ENCODE assay signal across 10 cellular contexts in genomic region chr4:8050555-8051206, GRCh38.
DNase-seq lines count a peak whose midpoint lies in the region; ATAC-seq and TF ChIP-seq lines count a peak whose summit lies in the region.
"Had no signal": no experiment of that assay in that cellular context is flagged by ENCODE, and none has a peak within 500 bp of the region (broad histone marks: within the 10 kb centered on the region; RNA-seq: fewer than 3 reads in every experiment).

No MANE protein-coding gene starts in this region.

- peak; percentile 85 for DNase-seq in NCI-H2196 (lab: John Stamatoyannopoulos, UW; ENCODE audit: unreplicated experiment)
- DNase-seq in esophagus squamous epithelium (lab: John Stamatoyannopoulos, UW) = no peak
- DNase-seq in mucosa of descending colon = peak in 2 of 3 donors; percentile 64 to 65
- DNase-seq in activated T-helper 1 cell treated with anti-CD3 and anti-CD28 coated beads, Interleukin-12 subunit alpha, Interleukin-12 subunit beta, Interleukin-2, Interleukin-4 antibody, amounts not matched to agents 30 ng/mL and 10 ng/mL and 1 ng/mL, durations not matched to agents 14 hours and 24 hours and 36 hours (ENCODE audit: low spot score) = no peak
- DNase-seq in activated T-cell treated with anti-CD3 and anti-CD28 coated beads for 4 hours = no peak
- DNase-seq in suprapubic skin (ENCODE audit: low spot score in 2 of 2) = no peak
- no peak for DNase-seq in activated CD8-positive, alpha-beta T cell treated with anti-CD3 and anti-CD28 coated beads, Interleukin-2, amount 10 ng/mL, durations not matched to agents 7 days and 5 days

- H3K27ac Mint-ChIP-seq in activated T-helper 1 cell treated with anti-CD3 and anti-CD28 coated beads, Interleukin-12 subunit alpha, Interleukin-12 subunit beta, Interleukin-2, Interleukin-4 antibody, amounts not matched to agents 30 ng/mL and 10 ng/mL and 1 ng/mL, durations not matched to agents 14 hours and 24 hours and 36 hours = no peak overlapping the region
- no peak overlapping the region for H3K27ac Mint-ChIP-seq in activated CD8-positive, alpha-beta T cell treated with anti-CD3 and anti-CD28 coated beads, Interleukin-2, amount 10 ng/mL, durations not matched to agents 7 days and 5 days
- H3K27ac Mint-ChIP-seq: IgD-negative memory B cell had no signal

- no CpG with 5 or more reads among the region's 28 CpGs for WGBS in esophagus squamous epithelium, 2 donors
- WGBS in suprapubic skin = 37% methylated on average over 6 of the region's 28 CpGs

- H3K4me3 ChIP-seq in BLaER1 = peak overlapping the region; percentile 52
- H3K4me3 ChIP-seq in esophagus squamous epithelium = peak overlapping the region in 1 of 4 donors; percentile 21
- no peak overlapping the region for H3K4me3 ChIP-seq in mucosa of descending colon
- H3K4me3 ChIP-seq in suprapubic skin = no peak overlapping the region

- TF ChIP-seq POLR2A in esophagus squamous epithelium (IDR thresholded peaks at IDR 0.05) = no peak
- no peak for TF ChIP-seq POLR2A in suprapubic skin (IDR thresholded peaks at IDR 0.05)

- TF ChIP-seq CTCF in esophagus squamous epithelium (IDR thresholded peaks at IDR 0.05) (no peak), mucosa of descending colon (IDR thresholded peaks at IDR 0.05) (no peak), suprapubic skin (IDR thresholded peaks at IDR 0.05) (no peak)

- ATAC-seq in mucosa of descending colon = peak; percentile 61
- no peak for ATAC-seq in activated CD8-positive, alpha-beta T cell treated with anti-CD3 and anti-CD28 coated beads, Interleukin-2, amount 10 ng/mL, durations not matched to agents 7 days and 5 days

- H3K36me3 Mint-ChIP-seq in activated T-helper 1 cell treated with anti-CD3 and anti-CD28 coated beads, Interleukin-12 subunit alpha, Interleukin-12 subunit beta, Interleukin-2, Interleukin-4 antibody, amounts not matched to agents 30 ng/mL and 10 ng/mL and 1 ng/mL, durations not matched to agents 14 hours and 24 hours and 36 hours (ENCODE audit: low read depth) = no peaks in the 10 kb centered on the region
- no peaks in the 10 kb centered on the region for H3K36me3 Mint-ChIP-seq in activated CD8-positive, alpha-beta T cell treated with anti-CD3 and anti-CD28 coated beads, Interleukin-2, amount 10 ng/mL, durations not matched to agents 7 days and 5 days (ENCODE audit: low read depth)

- H3K27me3 ChIP-seq in BLaER1 (no peaks in the 10 kb centered on the region), esophagus squamous epithelium (no peaks in the 10 kb centered on the region), suprapubic skin (no peaks in the 10 kb centered on the region)

- H3K4me1 ChIP-seq in BLaER1 (peaks cover 91% of the 10 kb centered on the region), esophagus squamous epithelium (peaks cover 0 to 25% (median 11%) of the 10 kb centered on the region in 3 donors), mucosa of descending colon (ENCODE audit: low read depth) (peaks cover 4% of the 10 kb centered on the region), suprapubic skin (peaks cover 15% of the 10 kb centered on the region)

- CTCF ChIA-PET in activated CD8-positive, alpha-beta T cell treated with anti-CD3 and anti-CD28 coated beads, Interleukin-2, amount 10 ng/mL, durations not matched to agents 7 days and 5 days (lab: Charles Lee) = no interaction called here

- peaks cover 6% of the 10 kb centered on the region for H3K27me3 Mint-ChIP-seq in activated T-helper 1 cell treated with anti-CD3 and anti-CD28 coated beads, Interleukin-12 subunit alpha, Interleukin-12 subunit beta, Interleukin-2, Interleukin-4 antibody, amounts not matched to agents 30 ng/mL and 10 ng/mL and 1 ng/mL, durations not matched to agents 14 hours and 24 hours and 36 hours (ENCODE audit: insufficient read depth)
- H3K27me3 Mint-ChIP-seq in activated CD8-positive, alpha-beta T cell treated with anti-CD3 and anti-CD28 coated beads, Interleukin-2, amount 10 ng/mL, durations not matched to agents 7 days and 5 days (ENCODE audit: low read depth) = no peaks in the 10 kb centered on the region

- TF ChIP-seq EP300 in suprapubic skin (IDR thresholded peaks at IDR 0.05) = no peak

- no peaks in the 10 kb centered on the region for H4K20me1 ChIP-seq in BLaER1

- POLR2A ChIA-PET in activated CD8-positive, alpha-beta T cell treated with anti-CD3 and anti-CD28 coated beads, Interleukin-2, amount 10 ng/mL, durations not matched to agents 7 days and 5 days (lab: Charles Lee) = no interaction called here

- peaks cover 12% of the 10 kb centered on the region for H3K9me3 ChIP-seq in BLaER1
- H3K9me3 ChIP-seq in esophagus squamous epithelium = peaks cover 0 to 12% (median 0%) of the 10 kb centered on the region in 3 donors
- peaks cover 5% of the 10 kb centered on the region for H3K9me3 ChIP-seq in mucosa of descending colon
- no peaks in the 10 kb centered on the region for H3K9me3 ChIP-seq in suprapubic skin

- H3K36me3 ChIP-seq in BLaER1 (0 out of 2 replicates have a peak, but pooled peaks cover 3% of the 10 kb centered on the region), esophagus squamous epithelium (peaks cover 0 to 20% (median 0%) of the 10 kb centered on the region in 3 donors), mucosa of descending colon (ENCODE audit: low read depth) (no peaks in the 10 kb centered on the region), suprapubic skin (no peaks in the 10 kb centered on the region)

- H3K4me3 Mint-ChIP-seq in activated T-helper 1 cell treated with anti-CD3 and anti-CD28 coated beads, Interleukin-12 subunit alpha, Interleukin-12 subunit beta, Interleukin-2, Interleukin-4 antibody, amounts not matched to agents 30 ng/mL and 10 ng/mL and 1 ng/mL, durations not matched to agents 14 hours and 24 hours and 36 hours = no peak overlapping the region
- no peak overlapping the region for H3K4me3 Mint-ChIP-seq in activated CD8-positive, alpha-beta T cell treated with anti-CD3 and anti-CD28 coated beads, Interleukin-2, amount 10 ng/mL, durations not matched to agents 7 days and 5 days
- H3K4me3 Mint-ChIP-seq: IgD-negative memory B cell had no signal

- H3K27ac ChIP-seq in BLaER1 (peak overlapping the region; percentile 71), esophagus squamous epithelium (peak overlapping the region in 3 of 4 donors; percentile 9 to 63 (median 54)), suprapubic skin (no peak overlapping the region)
- H3K27ac ChIP-seq: C4-2B had no signal

- H3K9ac ChIP-seq in BLaER1 = peak overlapping the region; percentile 45

- H3K4me1 Mint-ChIP-seq in activated T-helper 1 cell treated with anti-CD3 and anti-CD28 coated beads, Interleukin-12 subunit alpha, Interleukin-12 subunit beta, Interleukin-2, Interleukin-4 antibody, amounts not matched to agents 30 ng/mL and 10 ng/mL and 1 ng/mL, durations not matched to agents 14 hours and 24 hours and 36 hours (ENCODE audit: low read depth) = no peaks in the 10 kb centered on the region
- no peaks in the 10 kb centered on the region for H3K4me1 Mint-ChIP-seq in activated CD8-positive, alpha-beta T cell treated with anti-CD3 and anti-CD28 coated beads, Interleukin-2, amount 10 ng/mL, durations not matched to agents 7 days and 5 days (ENCODE audit: low read depth)
- H3K4me1 Mint-ChIP-seq: IgD-negative memory B cell had no signal

- intact Hi-C loops in esophagus squamous epithelium (cut with DNase I) (no loop called here), mucosa of descending colon (cut with DNase I, micrococcal nuclease) (no loop called here)
- intact Hi-C loops in activated T-helper 1 cell treated with anti-CD3 and anti-CD28 coated beads, Interleukin-12 subunit alpha, Interleukin-12 subunit beta, Interleukin-2, Interleukin-4 antibody, amounts not matched to agents 30 ng/mL and 10 ng/mL and 1 ng/mL, durations not matched to agents 14 hours and 24 hours and 36 hours (cut with micrococcal nuclease) = no loop called here

- no peaks in the 10 kb centered on the region for H3K9me3 Mint-ChIP-seq in activated T-helper 1 cell treated with anti-CD3 and anti-CD28 coated beads, Interleukin-12 subunit alpha, Interleukin-12 subunit beta, Interleukin-2, Interleukin-4 antibody, amounts not matched to agents 30 ng/mL and 10 ng/mL and 1 ng/mL, durations not matched to agents 14 hours and 24 hours and 36 hours
- H3K9me3 Mint-ChIP-seq in activated CD8-positive, alpha-beta T cell treated with anti-CD3 and anti-CD28 coated beads, Interleukin-2, amount 10 ng/mL, durations not matched to agents 7 days and 5 days (ENCODE audit: insufficient read depth) = no peaks in the 10 kb centered on the region

- peak overlapping the region; percentile 96 for H3K4me2 ChIP-seq in BLaER1

Comparison
In these comparisons a context has a peak if more than half of its experiments do, and no peak if none do; other contexts are left out.
1. DNase-seq: peak in NCI-H2196 (single experiment) and mucosa of descending colon (2 of 3); none in esophagus squamous epithelium (single experiment), activated T-helper 1 cell treated with anti-CD3 and anti-CD28 coated beads, Interleukin-12 subunit alpha, Interleukin-12 subunit beta, Interleukin-2, Interleukin-4 antibody, amounts not matched to agents 30 ng/mL and 10 ng/mL and 1 ng/mL, durations not matched to agents 14 hours and 24 hours and 36 hours (single experiment), activated T-cell treated with anti-CD3 and anti-CD28 coated beads for 4 hours (single experiment), suprapubic skin (0 of 2) and activated CD8-positive, alpha-beta T cell treated with anti-CD3 and anti-CD28 coated beads, Interleukin-2, amount 10 ng/mL, durations not matched to agents 7 days and 5 days (single experiment).